8 cellular contexts compared by ENCODE assay signal in the genomic region with DNA sequence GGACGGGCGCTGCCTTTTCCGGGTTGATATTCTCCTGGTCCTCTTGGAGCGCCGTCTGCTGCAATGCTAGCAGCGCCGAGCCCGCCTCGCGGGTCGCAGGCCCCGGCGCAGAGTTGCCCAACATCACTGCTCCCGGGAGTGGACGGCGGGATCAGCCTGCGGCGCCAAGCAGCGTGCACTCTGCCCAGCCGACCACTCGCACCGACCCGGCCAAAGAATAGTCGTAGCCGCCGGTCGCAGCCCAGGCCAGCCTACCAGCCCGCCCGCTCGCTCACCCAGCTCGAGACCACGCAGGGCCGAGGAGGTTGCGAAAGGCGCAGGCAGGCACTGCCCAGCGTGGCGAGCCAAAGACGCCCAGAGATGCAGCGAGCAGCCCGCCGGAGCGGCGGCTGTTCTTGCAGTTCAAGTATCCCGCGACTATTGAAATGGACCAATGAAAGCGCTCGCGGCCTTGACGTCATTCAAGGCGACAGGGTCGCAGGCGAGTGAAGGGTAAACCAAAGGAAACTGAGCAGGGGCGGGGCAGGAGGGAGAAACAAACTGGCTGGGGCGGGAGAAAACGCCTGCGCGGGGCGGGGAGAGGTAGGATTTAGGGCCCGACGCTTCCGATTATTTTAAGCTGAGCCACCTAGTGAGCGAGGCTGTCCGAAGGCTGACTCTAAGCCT.
DNase-seq lines count a peak whose midpoint lies in the region; ATAC-seq, FAIRE-seq and TF ChIP-seq lines count a peak whose summit lies in the region.

A gene (minus strand): TSS at position 379 of the 666 bp plus-strand sequence. CDS start 255 bp downstream, at position 124.

- DNase-seq in AG09309 (ENCODE audit: low read depth) (peak; percentile 86), NCI-H446 (lab: John Stamatoyannopoulos, UW) (peak; percentile 87 to 97), cerebellar cortex (ENCODE audit: low spot score) (peak; percentile 99)
- peak; percentile 94 for DNase-seq in activated CD4-positive, CD25-positive, alpha-beta regulatory T cell treated with anti-CD3 and anti-CD28 coated beads, Interleukin-2, amount 50 U/mL, for 16 hours (ENCODE audit: low read depth, low spot score)
- DNase-seq in stimulated activated CD4-positive, alpha-beta T cell treated with anti-CD3 and anti-CD28 coated beads, Interleukin-12 subunit alpha, Interleukin-12 subunit beta, amount 100 ng/mL, for 4 hours = peak; percentile 92

- ATAC-seq in GM19025 (IDR thresholded peaks at IDR 0.05; ENCODE audit: low read depth, unreplicated experiment) (peak; percentile 92), HG03342 (IDR thresholded peaks at IDR 0.05; ENCODE audit: unreplicated experiment) (peak; percentile 93)

- peak; percentile 96 for FAIRE-seq in islet of Langerhans (lab: Jason Lieb, UNC)

- TF ChIP-seq CTCF in AG09309 (IDR thresholded peaks at IDR 0.05; ENCODE audit: control insufficient read depth, insufficient read depth, low read depth, low read length, missing control alignments) = no peak

- H3K4me3 ChIP-seq in AG09309 (ENCODE audit: control insufficient read depth, low read depth, low read length) = peak within 1 kb of the TSS; percentile 92

Comparison
In these comparisons a context has a peak if more than half of its experiments do, and no peak if none do; other contexts are left out.
1. Peak in every context shown above with its lines: DNase-seq, ATAC-seq and H3K4me3 ChIP-seq.